8 cellular contexts compared by ENCODE assay signal in genomic region chr1:24909388-24909898, GRCh38. TPM values are rescaled to one million over a fixed set of nuclear protein-coding genes. Genes with fewer than 3 reads are reported as not detected.
A peak's percentile ranks its signal among the peaks of the same experiment; 100 is the strongest.
DNase-seq lines count a peak whose midpoint lies in the region; ATAC-seq and TF ChIP-seq lines count a peak whose summit lies in the region.

No MANE protein-coding gene starts in this region.

- no peak for ATAC-seq in activated CD8-positive, alpha-beta memory T cell treated with anti-CD3 and anti-CD28 coated beads, Interleukin-2, amount 10 ng/mL, durations not matched to agents 7 days and 5 days
- no peak for ATAC-seq in HG02973 (IDR thresholded peaks at IDR 0.05; ENCODE audit: unreplicated experiment)

- peak overlapping the region; percentile 96 for H3K27ac Mint-ChIP-seq in activated CD8-positive, alpha-beta memory T cell treated with anti-CD3 and anti-CD28 coated beads, Interleukin-2, amount 10 ng/mL, durations not matched to agents 7 days and 5 days
- H3K27ac Mint-ChIP-seq in glutamatergic neuron (ENCODE audit: unreplicated experiment) = no peak overlapping the region

- CTCF ChIA-PET in activated CD8-positive, alpha-beta memory T cell treated with anti-CD3 and anti-CD28 coated beads, Interleukin-2, amount 10 ng/mL, durations not matched to agents 7 days and 5 days (lab: Charles Lee) = interaction anchor here (1.1 to 7.0 kb wide), 3 partner anchors 11 to 191 kb away, joined by 3 to 86 read pairs (median 3); partner anchors contain the start of gene RUNX3

- no peaks in the 10 kb centered on the region for H3K27me3 Mint-ChIP-seq in activated CD8-positive, alpha-beta memory T cell treated with anti-CD3 and anti-CD28 coated beads, Interleukin-2, amount 10 ng/mL, durations not matched to agents 7 days and 5 days
- H3K27me3 Mint-ChIP-seq in glutamatergic neuron (ENCODE audit: unreplicated experiment) = peaks cover 3% of the 10 kb centered on the region

- no peak for DNase-seq in activated CD8-positive, alpha-beta memory T cell treated with anti-CD3 and anti-CD28 coated beads, Interleukin-2, amount 10 ng/mL, durations not matched to agents 7 days and 5 days
- no peak for DNase-seq in activated CD8-positive, alpha-beta memory T cell treated with anti-CD3 and anti-CD28 coated beads, Interleukin-2, amount 50 U/mL, for 4 hours
- DNase-seq in glutamatergic neuron (peak; percentile 52), pulmonary artery endothelial cell (ENCODE audit: low read depth, low spot score) (peak; percentile 43), MV-4-11 (lab: John Stamatoyannopoulos, UW) (no peak), middle frontal gyrus (ENCODE audit: extremely low spot score, low spot score) (no peak)

- H3K4me1 Mint-ChIP-seq in activated CD8-positive, alpha-beta memory T cell treated with anti-CD3 and anti-CD28 coated beads, Interleukin-2, amount 10 ng/mL, durations not matched to agents 7 days and 5 days = peaks cover 64% of the 10 kb centered on the region
- peaks cover 9% of the 10 kb centered on the region for H3K4me1 Mint-ChIP-seq in glutamatergic neuron (ENCODE audit: low read depth, unreplicated experiment)

- peaks cover 64% of the 10 kb centered on the region for H3K36me3 Mint-ChIP-seq in activated CD8-positive, alpha-beta memory T cell treated with anti-CD3 and anti-CD28 coated beads, Interleukin-2, amount 10 ng/mL, durations not matched to agents 7 days and 5 days
- H3K36me3 Mint-ChIP-seq in glutamatergic neuron (ENCODE audit: unreplicated experiment) = peaks cover 10% of the 10 kb centered on the region

- H3K9me3 Mint-ChIP-seq in activated CD8-positive, alpha-beta memory T cell treated with anti-CD3 and anti-CD28 coated beads, Interleukin-2, amount 10 ng/mL, durations not matched to agents 7 days and 5 days (ENCODE audit: low read depth) = no peaks in the 10 kb centered on the region
- H3K9me3 Mint-ChIP-seq in glutamatergic neuron (ENCODE audit: unreplicated experiment) = peaks cover 10% of the 10 kb centered on the region

- H3K4me3 Mint-ChIP-seq in activated CD8-positive, alpha-beta memory T cell treated with anti-CD3 and anti-CD28 coated beads, Interleukin-2, amount 10 ng/mL, durations not matched to agents 7 days and 5 days = no peak overlapping the region
- no peak overlapping the region for H3K4me3 Mint-ChIP-seq in glutamatergic neuron (ENCODE audit: unreplicated experiment)

- peak; percentile 36 for TF ChIP-seq CTCF in VCaP (conservative IDR thresholded peaks at IDR 0.05)
- no peak for TF ChIP-seq CTCF in glutamatergic neuron (IDR thresholded peaks at IDR 0.05; ENCODE audit: partially characterized antibody, unreplicated experiment)

- no peak overlapping the region for H3K27ac ChIP-seq in VCaP

RNA-seq across cellular contexts. Expression of gene RUNX3, which starts 20.6 kb away (rescaled TPM):
- total RNA-seq in activated CD8-positive, alpha-beta memory T cell treated with anti-CD3 and anti-CD28 coated beads, Interleukin-2, amount 10 ng/mL, durations not matched to agents 7 days and 5 days = 100 to 1,000 TPM; 224 to 246 TPM
- 0.15 TPM for total RNA-seq in glutamatergic neuron (ENCODE audit: unreplicated experiment)
- total RNA-seq in pulmonary artery endothelial cell = under 0.01 TPM in 1 of 2 replicates, not detected in the other

Comparison
In these comparisons a context has a peak if more than half of its experiments do, and no peak if none do; other contexts are left out.
1. DNase-seq: peak in glutamatergic neuron (single experiment) and pulmonary artery endothelial cell (single experiment); none in activated CD8-positive, alpha-beta memory T cell treated with anti-CD3 and anti-CD28 coated beads, Interleukin-2, amount 10 ng/mL, durations not matched to agents 7 days and 5 days (single experiment), activated CD8-positive, alpha-beta memory T cell treated with anti-CD3 and anti-CD28 coated beads, Interleukin-2, amount 50 U/mL, for 4 hours (single experiment), MV-4-11 (single experiment) and middle frontal gyrus (single experiment).
2. RNA of gene RUNX3, which starts 20.6 kb away (total RNA-seq): 224 to 246 TPM in activated CD8-positive, alpha-beta memory T cell treated with anti-CD3 and anti-CD28 coated beads, Interleukin-2, amount 10 ng/mL, durations not matched to agents 7 days and 5 days; 0.15 TPM in glutamatergic neuron (single experiment) and under 0.01 TPM in pulmonary artery endothelial cell; every median in the first group is over 100 times any median in the second.